ENCODE assay signal across 9 cellular contexts in the genomic region with DNA sequence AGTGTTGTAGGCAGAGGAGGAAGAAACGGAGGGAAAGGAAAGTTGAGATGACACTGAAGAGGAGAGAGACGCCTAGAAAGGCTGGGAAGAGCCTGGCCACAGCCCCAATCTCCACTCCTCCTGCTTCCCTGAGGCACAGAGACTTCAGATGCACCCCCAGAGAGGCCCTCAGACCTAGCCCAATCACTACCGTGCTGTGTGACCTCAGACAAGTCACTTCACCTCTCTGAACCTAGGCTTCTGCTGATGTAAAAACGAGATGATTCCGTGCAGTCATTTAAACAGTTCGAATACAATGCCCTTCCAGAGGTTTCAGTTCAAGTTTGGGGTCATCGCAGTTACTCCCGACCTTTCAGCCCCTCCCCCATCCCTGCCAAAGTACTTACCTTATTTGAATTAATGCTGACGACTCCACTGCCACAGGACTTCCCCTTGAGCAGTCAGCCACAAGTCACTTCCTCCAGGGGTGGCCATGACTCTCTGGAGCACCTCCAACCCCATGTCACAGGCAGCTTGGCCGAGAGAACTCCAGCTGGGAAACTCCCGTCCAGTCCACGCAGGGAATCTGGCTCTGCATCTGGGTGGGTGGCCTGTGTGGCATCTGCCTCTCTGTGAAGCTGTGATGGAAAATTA.
DNase-seq lines count a peak whose midpoint lies in the region; ATAC-seq and TF ChIP-seq lines count a peak whose summit lies in the region.
"Had no signal": no experiment of that assay in that cellular context is flagged by ENCODE, and none has a peak within 500 bp of the region (broad histone marks: within the 10 kb centered on the region; RNA-seq: fewer than 3 reads in every experiment).

No MANE protein-coding gene starts in this region.

- no peaks in the 10 kb centered on the region for H3K9me3 ChIP-seq in thyroid gland

- H3K79me2 ChIP-seq in mesendoderm (ENCODE audit: control insufficient read depth, insufficient read depth, low read length) = no peaks in the 10 kb centered on the region

- H3K36me3 ChIP-seq in thyroid gland (no peaks in the 10 kb centered on the region), mesendoderm (ENCODE audit: control insufficient read depth, insufficient read depth, low read length) (no peaks in the 10 kb centered on the region)

- H3K27ac ChIP-seq in thyroid gland = no peak overlapping the region
- H3K27ac ChIP-seq in mesendoderm (ENCODE audit: low read depth, low read length) = no peak overlapping the region

- H3K9me3 Mint-ChIP-seq in activated T-cell treated with anti-CD3 and anti-CD28 coated beads, Interleukin-2, amount 50 U/mL, for 24 hours = no peaks in the 10 kb centered on the region
- no peaks in the 10 kb centered on the region for H3K9me3 Mint-ChIP-seq in nephron

- peaks cover 3% of the 10 kb centered on the region for H3K27me3 Mint-ChIP-seq in activated T-cell treated with anti-CD3 and anti-CD28 coated beads, Interleukin-2, amount 50 U/mL, for 24 hours
- H3K27me3 Mint-ChIP-seq in nephron (ENCODE audit: low read depth) = peaks cover 18% of the 10 kb centered on the region

- H3K56ac ChIP-seq in mesendoderm (ENCODE audit: low read length) = no peak overlapping the region

- no peaks in the 10 kb centered on the region for H3K27me3 ChIP-seq in thyroid gland
- no peaks in the 10 kb centered on the region for H3K27me3 ChIP-seq in mesendoderm (ENCODE audit: insufficient read depth, low read length, poor library complexity)

- H2AK5ac ChIP-seq in mesendoderm (ENCODE audit: low read length) = no peak overlapping the region

- peaks cover 59% of the 10 kb centered on the region for H3K4me1 Mint-ChIP-seq in activated T-cell treated with anti-CD3 and anti-CD28 coated beads, Interleukin-2, amount 50 U/mL, for 24 hours (ENCODE audit: low read depth)
- H3K4me1 Mint-ChIP-seq in nephron = peaks cover 44% of the 10 kb centered on the region

- ATAC-seq in HG03432 (IDR thresholded peaks at IDR 0.05; ENCODE audit: unreplicated experiment) (peak; percentile 41), HG03045 (IDR thresholded peaks at IDR 0.05; ENCODE audit: unreplicated experiment) (no peak)

- no peak overlapping the region for H3K23ac ChIP-seq in mesendoderm (ENCODE audit: low read length)

- no peak overlapping the region for H4K8ac ChIP-seq in mesendoderm (ENCODE audit: low read depth, low read length)

- no peak overlapping the region for H2BK120ac ChIP-seq in mesendoderm (ENCODE audit: low read depth, low read length)

- TF ChIP-seq POLR2A in thyroid gland (IDR thresholded peaks at IDR 0.05) = no peak

- H3K36me3 Mint-ChIP-seq in activated T-cell treated with anti-CD3 and anti-CD28 coated beads, Interleukin-2, amount 50 U/mL, for 24 hours (ENCODE audit: low read depth) = no peaks in the 10 kb centered on the region
- no peaks in the 10 kb centered on the region for H3K36me3 Mint-ChIP-seq in nephron (ENCODE audit: low read depth)

- H3K4me3 ChIP-seq in GM12864 (ENCODE audit: low read depth, low read length) (no peak overlapping the region), thyroid gland (replicated peaks in 1 of 3) (no peak overlapping the region), mesendoderm (ENCODE audit: low read length) (no peak overlapping the region)

- H3K9ac ChIP-seq in mesendoderm (ENCODE audit: low read length) = no peak overlapping the region

- no peak overlapping the region for H3K18ac ChIP-seq in mesendoderm (ENCODE audit: low read length)

- DNase-seq in GM12864 (ENCODE audit: low read depth) (peak; percentile 47), NCI-H146 treated with DMSO at 0.1 percent for 48 hours (lab: John Stamatoyannopoulos, UW; ENCODE audit: unreplicated experiment) (no peak), thyroid gland (no peak), mesendoderm (no peak)
- DNase-seq in activated T-cell treated with anti-CD3 and anti-CD28 coated beads, Interleukin-2, amount 50 U/mL, for 24 hours = peak; percentile 64
- DNase-seq: NCI-H1048 had no signal

- no peak overlapping the region for H4K5ac ChIP-seq in mesendoderm (ENCODE audit: low read length)

- H3K79me1 ChIP-seq in mesendoderm (ENCODE audit: low read length) = no peaks in the 10 kb centered on the region

- 75 to 82% methylated on average over 12 of the region's 12 CpGs for WGBS in thyroid gland, 2 donors
- WGBS in mesendoderm (ENCODE audit: extremely low coverage, insufficient coverage, low lambda C conversion rate) = no CpG with 5 or more reads among the region's 12 CpGs

- H2BK5ac ChIP-seq in mesendoderm (ENCODE audit: low read length) = no peak overlapping the region

- H3K27ac Mint-ChIP-seq in activated T-cell treated with anti-CD3 and anti-CD28 coated beads, Interleukin-2, amount 50 U/mL, for 24 hours = peak overlapping the region; percentile 28
- H3K27ac Mint-ChIP-seq in nephron = peak overlapping the region; percentile 34 to 77 (median 36)

- H3K4me1 ChIP-seq in thyroid gland = peaks cover 2 to 3% of the 10 kb centered on the region in 2 donors
- H3K4me1 ChIP-seq in mesendoderm (ENCODE audit: control insufficient read depth, low read depth, low read length) = peaks cover 3% of the 10 kb centered on the region

- H3K4me2 ChIP-seq in mesendoderm (ENCODE audit: low read length) = no peak overlapping the region

- peak overlapping the region; percentile 52 for H3K4me3 Mint-ChIP-seq in activated T-cell treated with anti-CD3 and anti-CD28 coated beads, Interleukin-2, amount 50 U/mL, for 24 hours
- no peak overlapping the region for H3K4me3 Mint-ChIP-seq in nephron

- intact Hi-C loops in thyroid gland (cut with DNase I) = loop anchor here (10.0 kb wide), 1 partner anchor 52 kb away; no protein-coding TSS in a partner anchor

- no peak overlapping the region for H2BK15ac ChIP-seq in mesendoderm (replicated peaks; ENCODE audit: low read depth)

- H3K4ac ChIP-seq in mesendoderm (ENCODE audit: low read depth, low read length) = no peak overlapping the region

- TF ChIP-seq CTCF in GM12864 (IDR thresholded peaks at IDR 0.05; ENCODE audit: low read depth, low read length, missing control alignments) (no peak), nephron (IDR thresholded peaks at IDR 0.05; ENCODE audit: unreplicated experiment in 3 of 3) (no peak), thyroid gland (IDR thresholded peaks at IDR 0.05) (no peak)

Comparison
In these comparisons a context has a peak if more than half of its experiments do, and no peak if none do; other contexts are left out.
1. DNase-seq: peak in GM12864 (single experiment) and activated T-cell treated with anti-CD3 and anti-CD28 coated beads, Interleukin-2, amount 50 U/mL, for 24 hours (single experiment); none in NCI-H146 treated with DMSO at 0.1 percent for 48 hours (single experiment), thyroid gland (0 of 2) and mesendoderm (single experiment).